9 cellular contexts compared by ENCODE assay signal in the genomic region with DNA sequence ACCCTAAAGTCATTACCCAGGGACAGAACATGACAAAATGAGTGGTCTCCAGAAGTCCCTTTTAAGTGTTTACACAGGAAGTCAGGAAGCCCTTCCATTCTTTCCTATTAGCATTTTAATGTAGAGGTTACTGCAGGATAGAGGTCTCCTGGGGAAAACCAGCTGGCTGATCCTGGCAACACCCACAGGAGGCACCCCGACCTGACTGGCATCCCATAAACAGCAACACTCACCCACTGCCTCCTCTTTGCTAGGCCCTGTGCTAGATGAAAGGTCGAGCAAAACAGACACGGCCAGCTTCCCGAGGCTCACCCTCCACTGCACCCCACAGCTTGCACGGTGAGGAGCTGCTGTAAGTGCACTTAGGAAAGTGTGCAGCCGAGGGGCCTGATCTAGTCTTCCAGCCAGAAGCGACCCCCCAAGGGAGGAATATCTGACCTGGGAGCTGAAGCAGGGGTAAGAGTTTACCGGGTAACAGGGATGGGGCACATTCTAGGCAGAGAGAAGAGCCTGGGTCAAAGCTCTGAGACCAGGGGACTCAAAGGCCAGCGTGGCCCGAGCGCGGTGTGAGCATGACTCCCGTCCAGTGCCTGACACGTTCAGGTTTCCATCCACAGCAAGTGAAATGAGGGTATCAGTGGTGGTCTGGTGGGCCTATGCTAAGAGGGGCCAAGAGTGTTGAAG. TPM values are rescaled to one million over a fixed set of nuclear protein-coding genes. Genes with fewer than 3 reads are reported as not detected.
DNase-seq lines count a peak whose midpoint lies in the region; ATAC-seq and TF ChIP-seq lines count a peak whose summit lies in the region.
"Had no signal": no experiment of that assay in that cellular context is flagged by ENCODE, and none has a peak within 500 bp of the region (broad histone marks: within the 10 kb centered on the region; RNA-seq: fewer than 3 reads in every experiment).

No MANE protein-coding gene starts in this region.

- no peaks in the 10 kb centered on the region for H3K27me3 Mint-ChIP-seq in activated naive CD4-positive, alpha-beta T cell treated with anti-CD3 and anti-CD28 coated beads, Interleukin-2, amount 10 ng/mL, durations not matched to agents 7 days and 5 days
- H3K27me3 Mint-ChIP-seq in stimulated activated naive CD8-positive, alpha-beta T cell treated with anti-CD3 and anti-CD28 coated beads, Interleukin-15, amount 100 ng/mL, for 72 hours, result no peaks in the 10 kb centered on the region

- TF ChIP-seq POLR2A in thyroid gland (IDR thresholded peaks at IDR 0.05), result no peak

- DNase-seq in activated naive CD4-positive, alpha-beta T cell treated with anti-CD3 and anti-CD28 coated beads, Interleukin-2, amount 10 ng/mL, durations not matched to agents 7 days and 5 days, result no peak
- no peak for DNase-seq in activated naive CD4-positive, alpha-beta T cell treated with anti-CD3 and anti-CD28 coated beads, Interleukin-2, amount 50 U/mL, for 16 hours
- DNase-seq in RWPE1 (ENCODE audit: low spot score) (no peak), iPS-NIHi7 (ENCODE audit: extremely low spot score) (peak; percentile 32), RKO (ENCODE audit: low spot score) (no peak), thyroid gland (no peak)
- no peak for DNase-seq in stimulated activated naive CD8-positive, alpha-beta T cell treated with anti-CD3 and anti-CD28 coated beads, Interleukin-15, amount 100 ng/mL, for 72 hours
- DNase-seq: Karpas-422 had no signal

- no peak overlapping the region for H3K4me3 Mint-ChIP-seq in activated naive CD4-positive, alpha-beta T cell treated with anti-CD3 and anti-CD28 coated beads, Interleukin-2, amount 10 ng/mL, durations not matched to agents 7 days and 5 days
- H3K4me3 Mint-ChIP-seq in stimulated activated naive CD8-positive, alpha-beta T cell treated with anti-CD3 and anti-CD28 coated beads, Interleukin-15, amount 100 ng/mL, for 72 hours, result peak overlapping the region; percentile 7 to 14

- no peak for TF ChIP-seq CTCF in RWPE1 (conservative IDR thresholded peaks at IDR 0.05; ENCODE audit: low read depth)
- no peak for TF ChIP-seq CTCF in thyroid gland (IDR thresholded peaks at IDR 0.05)

- peaks cover 11 to 13% of the 10 kb centered on the region in 2 donors for H3K4me1 ChIP-seq in thyroid gland

- H3K36me3 Mint-ChIP-seq in activated naive CD4-positive, alpha-beta T cell treated with anti-CD3 and anti-CD28 coated beads, Interleukin-2, amount 10 ng/mL, durations not matched to agents 7 days and 5 days, result peaks cover 39% of the 10 kb centered on the region

- H3K27ac Mint-ChIP-seq in activated naive CD4-positive, alpha-beta T cell treated with anti-CD3 and anti-CD28 coated beads, Interleukin-2, amount 10 ng/mL, durations not matched to agents 7 days and 5 days, result peak overlapping the region; percentile 74
- H3K27ac Mint-ChIP-seq in stimulated activated naive CD8-positive, alpha-beta T cell treated with anti-CD3 and anti-CD28 coated beads, Interleukin-15, amount 100 ng/mL, for 72 hours, result peak overlapping the region; percentile 65 to 69

- no peaks in the 10 kb centered on the region for H3K9me3 ChIP-seq in thyroid gland

- intact Hi-C loops in thyroid gland (cut with DNase I), result loop anchor here (10.0 kb wide), 1 partner anchor 203 kb away; the partner anchor contains the start of gene LETMD1

- no peak for ATAC-seq in stimulated activated naive CD8-positive, alpha-beta T cell treated with anti-CD3 and anti-CD28 coated beads, Interleukin-15, amount 100 ng/mL, for 72 hours
- no peak for ATAC-seq in SK-N-SH treated with all-trans-retinoic acid at 6 μM for 48 hours

- peaks cover 46% of the 10 kb centered on the region for H3K4me1 Mint-ChIP-seq in activated naive CD4-positive, alpha-beta T cell treated with anti-CD3 and anti-CD28 coated beads, Interleukin-2, amount 10 ng/mL, durations not matched to agents 7 days and 5 days
- H3K4me1 Mint-ChIP-seq in stimulated activated naive CD8-positive, alpha-beta T cell treated with anti-CD3 and anti-CD28 coated beads, Interleukin-15, amount 100 ng/mL, for 72 hours, result peaks cover 53% of the 10 kb centered on the region

- POLR2A ChIA-PET in RWPE1 (lab: Yijun Ruan, JAX; ENCODE audit: low non-redundant PET), result no interaction called here

- no peaks in the 10 kb centered on the region for H3K9me3 Mint-ChIP-seq in activated naive CD4-positive, alpha-beta T cell treated with anti-CD3 and anti-CD28 coated beads, Interleukin-2, amount 10 ng/mL, durations not matched to agents 7 days and 5 days
- H3K9me3 Mint-ChIP-seq in stimulated activated naive CD8-positive, alpha-beta T cell treated with anti-CD3 and anti-CD28 coated beads, Interleukin-15, amount 100 ng/mL, for 72 hours, result no peaks in the 10 kb centered on the region

- peaks cover 0 to 17% of the 10 kb centered on the region in 2 donors for H3K36me3 ChIP-seq in thyroid gland

- 52 to 63% methylated on average over 12 to 14 of the region's 14 CpGs for WGBS in thyroid gland, 2 donors

- CTCF ChIA-PET in activated naive CD4-positive, alpha-beta T cell treated with anti-CD3 and anti-CD28 coated beads, Interleukin-2, amount 10 ng/mL, durations not matched to agents 7 days and 5 days (lab: Charles Lee), result interaction anchor here (0.8 kb wide), 1 partner anchor 104 kb away, joined by 3 read pairs; no protein-coding TSS in a partner anchor
- CTCF ChIA-PET in RWPE1 (lab: Yijun Ruan, JAX), result no interaction called here

- H3K27ac ChIP-seq in RWPE1 (0 out of 2 replicates have a peak overlapping the region, but pooled peaks have one; percentile 12), thyroid gland (peak overlapping the region in 1 of 3 donors; percentile 27)

- H3K4me3 ChIP-seq in thyroid gland (replicated peaks in 1 of 3), result no peak overlapping the region

- no peaks in the 10 kb centered on the region for H3K27me3 ChIP-seq in thyroid gland

TF ChIP-seq in SK-N-SH treated with all-trans-retinoic acid at 6 μM for 48 hours, 23 proteins besides CTCF, POLR2A, EP300 and RAD21:
- TF ChIP-seq TOX (CRISPR knock-in tag; IDR thresholded peaks at IDR 0.05; ENCODE audit: borderline replicate concordance) (no peak), ISL1 (CRISPR knock-in tag; IDR thresholded peaks at IDR 0.05) (no peak), RARB (CRISPR knock-in tag; IDR thresholded peaks at IDR 0.05) (no peak), PPARA (CRISPR knock-in tag; IDR thresholded peaks at IDR 0.05; ENCODE audit: borderline replicate concordance) (no peak), GLIS3 (CRISPR knock-in tag; IDR thresholded peaks at IDR 0.05) (no peak), OSR1 (CRISPR knock-in tag; IDR thresholded peaks at IDR 0.05) (no peak), ZFP30 (CRISPR knock-in tag; IDR thresholded peaks at IDR 0.05) (no peak), ZNF565 (CRISPR knock-in tag; conservative IDR thresholded peaks at IDR 0.05; ENCODE audit: low read depth) (no peak), ZNF8 (CRISPR knock-in tag; IDR thresholded peaks at IDR 0.05) (no peak), CREB5 (CRISPR knock-in tag; IDR thresholded peaks at IDR 0.05; ENCODE audit: low read depth) (no peak), ZC3H10 (CRISPR knock-in tag; IDR thresholded peaks at IDR 0.05) (no peak), CSDC2 (CRISPR knock-in tag; IDR thresholded peaks at IDR 0.05) (no peak), ZFP3 (CRISPR knock-in tag; IDR thresholded peaks at IDR 0.05) (no peak)
- TF ChIP-seq, protein P1, sequence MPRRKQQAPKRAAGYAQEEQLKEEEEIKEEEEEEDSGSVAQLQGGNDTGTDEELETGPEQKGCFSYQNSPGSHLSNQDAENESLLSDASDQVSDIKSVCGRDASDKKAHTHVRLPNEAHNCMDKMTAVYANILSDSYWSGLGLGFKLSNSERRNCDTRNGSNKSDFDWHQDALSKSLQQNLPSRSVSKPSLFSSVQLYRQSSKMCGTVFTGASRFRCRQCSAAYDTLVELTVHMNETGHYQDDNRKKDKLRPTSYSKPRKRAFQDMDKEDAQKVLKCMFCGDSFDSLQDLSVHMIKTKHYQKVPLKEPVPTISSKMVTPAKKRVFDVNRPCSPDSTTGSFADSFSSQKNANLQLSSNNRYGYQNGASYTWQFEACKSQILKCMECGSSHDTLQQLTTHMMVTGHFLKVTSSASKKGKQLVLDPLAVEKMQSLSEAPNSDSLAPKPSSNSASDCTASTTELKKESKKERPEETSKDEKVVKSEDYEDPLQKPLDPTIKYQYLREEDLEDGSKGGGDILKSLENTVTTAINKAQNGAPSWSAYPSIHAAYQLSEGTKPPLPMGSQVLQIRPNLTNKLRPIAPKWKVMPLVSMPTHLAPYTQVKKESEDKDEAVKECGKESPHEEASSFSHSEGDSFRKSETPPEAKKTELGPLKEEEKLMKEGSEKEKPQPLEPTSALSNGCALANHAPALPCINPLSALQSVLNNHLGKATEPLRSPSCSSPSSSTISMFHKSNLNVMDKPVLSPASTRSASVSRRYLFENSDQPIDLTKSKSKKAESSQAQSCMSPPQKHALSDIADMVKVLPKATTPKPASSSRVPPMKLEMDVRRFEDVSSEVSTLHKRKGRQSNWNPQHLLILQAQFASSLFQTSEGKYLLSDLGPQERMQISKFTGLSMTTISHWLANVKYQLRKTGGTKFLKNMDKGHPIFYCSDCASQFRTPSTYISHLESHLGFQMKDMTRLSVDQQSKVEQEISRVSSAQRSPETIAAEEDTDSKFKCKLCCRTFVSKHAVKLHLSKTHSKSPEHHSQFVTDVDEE (CRISPR knock-in tag; IDR thresholded peaks at IDR 0.05), result no peak

RNA-seq across cellular contexts. Expression of gene DAZAP2, which starts 9.0 kb away (rescaled TPM):
- 100 to 1,000 TPM; 238 to 452 (median 323) TPM for total RNA-seq in thyroid gland

RNA-seq across cellular contexts. Expression of gene SMAGP, which starts 22.6 kb away (rescaled TPM):
- 10 to 100 TPM in 1 of 4 donors, 1 to 10 TPM in 3; 3.0 to 10.5 (median 4.8) TPM for total RNA-seq in thyroid gland

RNA-seq across cellular contexts. Expression of gene POU6F1, which starts 29.8 kb away (rescaled TPM):
- total RNA-seq in thyroid gland, result 10 to 100 TPM; 13.8 to 16.6 (median 14.5) TPM
